ENCODE assay signal across 17 cellular contexts in the genomic region with DNA sequence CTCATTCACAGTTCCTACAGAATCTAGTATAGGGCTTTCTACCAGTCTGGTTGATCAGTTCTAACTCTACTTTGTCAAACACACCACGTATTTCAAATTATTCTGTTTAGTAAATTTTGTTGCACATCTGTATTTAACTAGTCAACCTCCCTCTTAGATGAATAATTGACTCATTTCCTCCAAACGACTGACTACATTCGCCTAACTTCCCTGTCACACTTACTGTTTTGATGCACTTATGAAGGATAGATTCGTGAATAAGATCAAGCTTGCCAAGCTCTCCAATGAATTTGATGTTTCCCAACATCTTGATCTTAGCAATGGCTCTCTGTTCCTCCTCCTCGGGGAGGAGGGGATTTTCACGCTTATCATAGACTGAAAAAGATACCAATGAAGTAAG. TPM values are rescaled to one million over a fixed set of nuclear protein-coding genes. Genes with fewer than 3 reads are reported as not detected.
DNase-seq lines count a peak whose midpoint lies in the region; ATAC-seq and TF ChIP-seq lines count a peak whose summit lies in the region.
"Had no signal": no experiment of that assay in that cellular context is flagged by ENCODE, and none has a peak within 500 bp of the region (broad histone marks: within the 10 kb centered on the region; RNA-seq: fewer than 3 reads in every experiment).

No MANE protein-coding gene starts in this region.

- no peak overlapping the region for H3K4me3 ChIP-seq in mammary epithelial cell (replicated peaks in 1 of 3; ENCODE audit: insufficient read depth in 1 of 3, low read depth in 2 of 3, low read length in 3 of 3)

- H3K4me1 ChIP-seq in mammary epithelial cell (ENCODE audit: insufficient read depth, low read length), result peaks cover 14% of the 10 kb centered on the region

- H3K79me2 ChIP-seq in mammary epithelial cell (ENCODE audit: insufficient read depth, low read length), result peaks cover 92% of the 10 kb centered on the region

- H3K9me3 Mint-ChIP-seq in MCF 10A (ENCODE audit: unreplicated experiment) (no peaks in the 10 kb centered on the region), WTC11 (no peaks in the 10 kb centered on the region), memory B cell (no peaks in the 10 kb centered on the region)
- H3K9me3 Mint-ChIP-seq: effector memory CD8-positive, alpha-beta T cell had no signal

- WGBS in mammary epithelial cell (ENCODE audit: low coverage, missing lambda C conversion rate), result 69% methylated on average over 6 of the region's 6 CpGs

- TF ChIP-seq CTCF in mammary epithelial cell (conservative IDR thresholded peaks at IDR 0.05 in 1 of 2, IDR thresholded peaks at IDR 0.05 in 1 of 2; ENCODE audit: extremely low read depth in 1 of 2, insufficient read depth in 1 of 2, low read depth in 1 of 2, low read length in 2 of 2) (no peak), MCF 10A (IDR thresholded peaks at IDR 0.05; ENCODE audit: unreplicated experiment) (no peak), WTC11 (IDR thresholded peaks at IDR 0.05) (no peak), omental fat pad (IDR thresholded peaks at IDR 0.05) (no peak)

- H2AFZ ChIP-seq in mammary epithelial cell (ENCODE audit: low read depth, low read length), result no peak overlapping the region

- dilution Hi-C loops in mammary epithelial cell (cut with HindIII; ENCODE audit: low sequenced_read_pairs), result no loop called here

- peaks cover 73% of the 10 kb centered on the region for H3K36me3 ChIP-seq in mammary epithelial cell (ENCODE audit: insufficient read depth, low read length)

- BruUV-seq in mammary epithelial cell (replicated peaks; lab: Mats Ljungman, UMichigan) (TSS peak; percentile 0), MCF 10A (replicated peaks; lab: Mats Ljungman, UMichigan) (no TSS peak)

- POLR2A ChIA-PET in MCF 10A (lab: Yijun Ruan, JAX) (interaction anchor here (0.7 to 3.3 kb wide), 7 partner anchors 10 to 96 kb away, joined by 3 to 18 read pairs (median 3); a partner anchor contains a TSS), WTC11 (lab: Charles Lee) (interaction anchor here (1.2 to 1.4 kb wide), 2 partner anchors 13 to 55 kb away, joined by 3 to 4 read pairs; a partner anchor contains a TSS)

- no peaks in the 10 kb centered on the region for H3K27me3 ChIP-seq in mammary epithelial cell (ENCODE audit: insufficient read depth, low read length)

- no peak overlapping the region for H3K27ac ChIP-seq in mammary epithelial cell (ENCODE audit: insufficient read depth, low read depth, low read length)

- in situ Hi-C loops in mammary epithelial cell (cut with MboI; ENCODE audit: low sequenced_read_pairs in 2 of 2), result no loop called here

- H3K4me3 Mint-ChIP-seq in MCF 10A (ENCODE audit: unreplicated experiment), result no peak overlapping the region
- no peak overlapping the region for H3K4me3 Mint-ChIP-seq in WTC11
- no peak overlapping the region for H3K4me3 Mint-ChIP-seq in memory B cell

- H3K36me3 Mint-ChIP-seq in MCF 10A (ENCODE audit: insufficient read depth, unreplicated experiment) (peaks cover 98% of the 10 kb centered on the region), WTC11 (peaks cover 93% of the 10 kb centered on the region), memory B cell (peaks cover 44% of the 10 kb centered on the region)

- H3K27me3 Mint-ChIP-seq in MCF 10A (ENCODE audit: insufficient read depth, unreplicated experiment) (no peaks in the 10 kb centered on the region), WTC11 (ENCODE audit: low read depth) (no peaks in the 10 kb centered on the region), memory B cell (no peaks in the 10 kb centered on the region)
- H3K27me3 Mint-ChIP-seq: effector memory CD8-positive, alpha-beta T cell had no signal

- CTCF ChIA-PET in mammary epithelial cell (lab: Charles Lee; ENCODE audit: low non-redundant PET) (interaction anchor here (0.6 kb wide), 1 partner anchor 1128 kb away, joined by 3 read pairs; no protein-coding TSS in a partner anchor), MCF 10A (lab: Yijun Ruan, JAX) (interaction anchor here (0.7 to 3.9 kb wide), 6 partner anchors 11 to 1041 kb away, joined by 3 to 31 read pairs (median 4); no protein-coding TSS in a partner anchor), WTC11 (lab: Charles Lee) (interaction anchor here (0.5 to 2.8 kb wide), 4 partner anchors 11 to 224 kb away, joined by 3 to 10 read pairs (median 4); no protein-coding TSS in a partner anchor)

- H3K27ac Mint-ChIP-seq in MCF 10A (ENCODE audit: low read depth, unreplicated experiment), result no peak overlapping the region
- H3K27ac Mint-ChIP-seq in WTC11, result peak overlapping the region; percentile 6; the same call in 1 of the 2 replicates
- peak overlapping the region; percentile 62 for H3K27ac Mint-ChIP-seq in memory B cell

- intact Hi-C loops in mammary epithelial cell (cut with micrococcal nuclease) (no loop called here), MCF 10A (cut with micrococcal nuclease) (no loop called here)

- no peaks in the 10 kb centered on the region for H3K9me3 ChIP-seq in mammary epithelial cell (replicated peaks; ENCODE audit: insufficient read depth, low read length)

- H3K4me2 ChIP-seq in mammary epithelial cell (ENCODE audit: insufficient read depth, low read depth, low read length), result no peak overlapping the region

- H3K4me1 Mint-ChIP-seq in MCF 10A (ENCODE audit: insufficient read depth, unreplicated experiment), result peaks cover 4% of the 10 kb centered on the region
- peaks cover 18% of the 10 kb centered on the region for H3K4me1 Mint-ChIP-seq in WTC11
- peaks cover 18% of the 10 kb centered on the region for H3K4me1 Mint-ChIP-seq in memory B cell

- DNase-seq in mammary epithelial cell, result no peak
- DNase-seq in MCF 10A (ENCODE audit: unreplicated experiment), result no peak
- no peak for DNase-seq in WTC11 (ENCODE audit: low spot score)
- DNase-seq in memory B cell (ENCODE audit: low spot score in 2 of 2), result no peak
- DNase-seq in stimulated activated CD4-positive, alpha-beta T cell treated with anti-CD3 and anti-CD28 coated beads, Interleukin-15, amount 100 ng/mL, for 24 hours, result no peak
- DNase-seq in stimulated activated CD4-positive, alpha-beta T cell treated with anti-CD3 and anti-CD28 coated beads, Interleukin-2, amount 100 ng/mL, for 24 hours, result no peak
- DNase-seq in omental fat pad (ENCODE audit: low spot score), result no peak
- no peak for DNase-seq in iPS-NIHi7 (ENCODE audit: extremely low spot score)
- DNase-seq: activated CD4-positive, CD25-positive, alpha-beta regulatory T cell treated with anti-CD3 and anti-CD28 coated beads, Interleukin-2, amount 50 U/mL, for 72 hours; AML-193; amniotic stem cell; cerebellar nuclear complex; effector memory CD8-positive, alpha-beta T cell; left cardiac atrium; NCI-H187; NCI-H446 treated with DMSO at 0.1 percent for 48 hours had no signal

- ATAC-seq in WTC11, result no peak
- ATAC-seq in memory B cell (ENCODE audit: low read depth), result no peak
- ATAC-seq in omental fat pad (ENCODE audit: low FRiP score), result no peak
- ATAC-seq: effector memory CD8-positive, alpha-beta T cell; left cardiac atrium; Right ventricle myocardium inferior had no signal

- H4K20me1 ChIP-seq in mammary epithelial cell (ENCODE audit: insufficient read depth, low read length), result no peaks in the 10 kb centered on the region

- no peak overlapping the region for H3K9ac ChIP-seq in mammary epithelial cell (ENCODE audit: insufficient read depth, low read length)

TF ChIP-seq in WTC11, 78 proteins besides CTCF, POLR2A, EP300 and RAD21 (continues in another document):
- TF ChIP-seq ETV6 (CRISPR knock-in tag; IDR thresholded peaks at IDR 0.05) (no peak), ZNF396 (CRISPR knock-in tag; IDR thresholded peaks at IDR 0.05; ENCODE audit: borderline replicate concordance) (no peak)
- TF ChIP-seq, protein P1, sequence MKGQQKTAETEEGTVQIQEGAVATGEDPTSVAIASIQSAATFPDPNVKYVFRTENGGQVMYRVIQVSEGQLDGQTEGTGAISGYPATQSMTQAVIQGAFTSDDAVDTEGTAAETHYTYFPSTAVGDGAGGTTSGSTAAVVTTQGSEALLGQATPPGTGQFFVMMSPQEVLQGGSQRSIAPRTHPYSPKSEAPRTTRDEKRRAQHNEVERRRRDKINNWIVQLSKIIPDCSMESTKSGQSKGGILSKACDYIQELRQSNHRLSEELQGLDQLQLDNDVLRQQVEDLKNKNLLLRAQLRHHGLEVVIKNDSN (CRISPR knock-in tag; IDR thresholded peaks at IDR 0.05), result no peak
- TF ChIP-seq, protein P2, sequence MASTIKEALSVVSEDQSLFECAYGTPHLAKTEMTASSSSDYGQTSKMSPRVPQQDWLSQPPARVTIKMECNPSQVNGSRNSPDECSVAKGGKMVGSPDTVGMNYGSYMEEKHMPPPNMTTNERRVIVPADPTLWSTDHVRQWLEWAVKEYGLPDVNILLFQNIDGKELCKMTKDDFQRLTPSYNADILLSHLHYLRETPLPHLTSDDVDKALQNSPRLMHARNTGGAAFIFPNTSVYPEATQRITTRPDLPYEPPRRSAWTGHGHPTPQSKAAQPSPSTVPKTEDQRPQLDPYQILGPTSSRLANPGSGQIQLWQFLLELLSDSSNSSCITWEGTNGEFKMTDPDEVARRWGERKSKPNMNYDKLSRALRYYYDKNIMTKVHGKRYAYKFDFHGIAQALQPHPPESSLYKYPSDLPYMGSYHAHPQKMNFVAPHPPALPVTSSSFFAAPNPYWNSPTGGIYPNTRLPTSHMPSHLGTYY (CRISPR knock-in tag; IDR thresholded peaks at IDR 0.05), result no peak
- TF ChIP-seq, protein P3, sequence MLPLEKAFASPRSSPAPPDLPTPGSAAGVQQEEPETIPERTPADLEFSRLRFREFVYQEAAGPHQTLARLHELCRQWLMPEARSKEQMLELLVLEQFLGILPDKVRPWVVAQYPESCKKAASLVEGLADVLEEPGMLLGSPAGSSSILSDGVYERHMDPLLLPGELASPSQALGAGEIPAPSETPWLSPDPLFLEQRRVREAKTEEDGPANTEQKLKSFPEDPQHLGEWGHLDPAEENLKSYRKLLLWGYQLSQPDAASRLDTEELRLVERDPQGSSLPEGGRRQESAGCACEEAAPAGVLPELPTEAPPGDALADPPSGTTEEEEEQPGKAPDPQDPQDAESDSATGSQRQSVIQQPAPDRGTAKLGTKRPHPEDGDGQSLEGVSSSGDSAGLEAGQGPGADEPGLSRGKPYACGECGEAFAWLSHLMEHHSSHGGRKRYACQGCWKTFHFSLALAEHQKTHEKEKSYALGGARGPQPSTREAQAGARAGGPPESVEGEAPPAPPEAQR (CRISPR knock-in tag; IDR thresholded peaks at IDR 0.05), result no peak

RNA-seq across cellular contexts. Expression of a gene that starts 5.0 kb away (rescaled TPM):
- total RNA-seq in mammary epithelial cell (100 to 1,000 TPM; 737 to 956 TPM), MCF 10A (2022) (573 and 817 TPM in 2 replicates), WTC11 (2021) (779 to 918 TPM (median 906 TPM) in 3 replicates), omental fat pad (100 to 1,000 TPM; 456 to 714 (median 516) TPM)
- 444 TPM for polyA plus RNA-seq in mammary epithelial cell
- polyA minus RNA-seq in mammary epithelial cell, result 1,074 TPM

RNA-seq across cellular contexts. Expression of a gene that starts 52.6 kb away (rescaled TPM):
- total RNA-seq in mammary epithelial cell, result 10 to 100 TPM; 29.5 to 29.9 TPM
- 9.2 TPM for polyA plus RNA-seq in mammary epithelial cell
- 39.6 TPM for polyA minus RNA-seq in mammary epithelial cell
- total RNA-seq in MCF 10A (2022), result 25.8 and 28.8 TPM in 2 replicates
- 29.3 to 32.7 TPM (median 31.1 TPM) in 3 replicates for total RNA-seq in WTC11 (2021)
- total RNA-seq in omental fat pad, result 10 to 100 TPM; 20.9 to 28.8 (median 23.7) TPM

RNA-seq across cellular contexts. Expression of a gene that starts 54.2 kb away (rescaled TPM):
- total RNA-seq in mammary epithelial cell, result 10 to 100 TPM; 27.8 to 29.4 TPM
- polyA plus RNA-seq in mammary epithelial cell, result 32.5 TPM
- polyA minus RNA-seq in mammary epithelial cell, result 204 TPM
- total RNA-seq in MCF 10A (2022), result 38.9 and 53.3 TPM in 2 replicates
- total RNA-seq in WTC11 (2021), result 44.9 to 49.5 TPM (median 48.7 TPM) in 3 replicates
- total RNA-seq in omental fat pad, result 10 to 100 TPM; 16.5 to 44.0 (median 22.6) TPM
